Comparison of ENCODE assay signal across 8 cellular contexts in the genomic region with DNA sequence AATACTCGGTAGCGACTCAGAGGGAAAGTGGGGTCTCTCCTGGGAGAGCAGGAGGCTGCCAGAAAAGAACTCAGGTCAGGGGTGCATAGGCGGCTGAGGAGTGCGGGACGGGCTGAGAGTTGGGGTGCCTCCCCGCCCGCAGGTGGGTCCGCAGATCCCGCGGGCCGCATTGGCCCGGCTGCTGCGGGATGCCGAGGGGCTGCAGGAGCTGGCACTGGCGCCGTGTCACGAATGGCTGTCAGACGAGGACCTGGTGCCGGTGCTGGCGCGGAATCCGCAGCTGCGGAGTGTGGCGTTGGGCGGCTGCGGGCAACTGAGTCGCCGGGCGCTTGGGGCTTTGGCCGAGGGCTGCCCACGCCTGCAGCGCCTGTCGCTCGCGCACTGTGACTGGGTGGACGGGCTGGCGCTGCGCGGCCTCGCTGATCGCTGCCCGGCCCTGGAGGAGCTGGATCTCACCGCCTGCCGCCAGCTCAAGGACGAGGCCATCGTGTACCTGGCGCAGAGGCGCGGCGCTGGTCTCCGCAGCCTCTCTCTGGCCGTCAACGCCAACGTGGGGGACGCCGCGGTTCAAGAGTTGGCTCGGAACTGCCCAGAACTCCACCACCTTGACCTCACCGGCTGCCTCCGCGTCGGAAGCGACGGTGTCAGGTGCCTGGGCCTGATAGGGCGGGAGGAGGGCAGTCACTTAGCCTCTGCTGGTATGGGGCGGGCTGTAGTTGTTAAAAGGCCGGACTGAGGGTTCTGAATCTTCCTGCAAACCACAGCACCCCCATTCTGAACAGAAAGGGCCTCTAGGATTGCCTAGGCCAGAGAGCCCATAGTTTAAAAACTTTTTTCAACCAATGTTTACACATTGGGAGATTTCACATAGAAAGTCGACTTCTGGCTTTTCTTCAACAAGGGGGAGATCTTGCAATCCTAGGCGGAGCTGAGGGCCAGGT. TPM values are rescaled to one million over a fixed set of nuclear protein-coding genes. Genes with fewer than 3 reads are reported as not detected.
A peak's percentile ranks its signal among the peaks of the same experiment; 100 is the strongest.
DNase-seq lines count a peak whose midpoint lies in the region; ATAC-seq and TF ChIP-seq lines count a peak whose summit lies in the region.

No MANE protein-coding gene starts in this region.

- no peak overlapping the region for H3K27ac Mint-ChIP-seq in memory B cell

- H3K4me1 Mint-ChIP-seq in memory B cell, result peaks cover 21% of the 10 kb centered on the region

- H3K4me3 ChIP-seq in BE2C (ENCODE audit: low read depth, low read length), result peak overlapping the region; percentile 92
- peak overlapping the region; percentile 87 for H3K4me3 ChIP-seq in NT2/D1 (ENCODE audit: insufficient read length, low read depth)
- peak overlapping the region; percentile 86 for H3K4me3 ChIP-seq in choroid plexus epithelial cell (ENCODE audit: low read depth, low read length)
- H3K4me3 ChIP-seq in urinary bladder (ENCODE audit: low read depth, low read length), result peak overlapping the region; percentile 89

- H3K4me1 ChIP-seq in BE2C, result peaks cover 2% of the 10 kb centered on the region; the same call in 1 of the 2 replicates
- peaks cover 12% of the 10 kb centered on the region for H3K4me1 ChIP-seq in NT2/D1 (ENCODE audit: insufficient read depth, insufficient read length)
- H3K4me1 ChIP-seq in urinary bladder (ENCODE audit: insufficient read depth), result no peaks in the 10 kb centered on the region

- peaks cover 12% of the 10 kb centered on the region for H3K36me3 ChIP-seq in BE2C
- H3K36me3 ChIP-seq in NT2/D1 (ENCODE audit: insufficient read depth, insufficient read length, low read length), result peaks cover 23% of the 10 kb centered on the region
- no peaks in the 10 kb centered on the region for H3K36me3 ChIP-seq in urinary bladder (ENCODE audit: insufficient read depth)

- 2% methylated on average over 69 of the region's 69 CpGs for WGBS in urinary bladder

- peak overlapping the region; percentile 86 for H3K27ac ChIP-seq in urinary bladder (ENCODE audit: low read depth)

- peak; percentile 2 for ATAC-seq in GM21526 (IDR thresholded peaks at IDR 0.05; ENCODE audit: low FRiP score, unreplicated experiment)
- ATAC-seq in memory B cell (ENCODE audit: low read depth), result peak; percentile 3
- no peak for ATAC-seq in HG02981 (IDR thresholded peaks at IDR 0.05; ENCODE audit: unreplicated experiment)

- peaks cover 2% of the 10 kb centered on the region for H3K36me3 Mint-ChIP-seq in memory B cell

- H3K27me3 ChIP-seq in BE2C (no peaks in the 10 kb centered on the region), NT2/D1 (ENCODE audit: insufficient read depth, insufficient read length) (no peaks in the 10 kb centered on the region)

- H3K9me3 ChIP-seq in BE2C (no peaks in the 10 kb centered on the region), NT2/D1 (ENCODE audit: insufficient read depth, low read length) (no peaks in the 10 kb centered on the region)

- DNase-seq in BE2C (no peak), NT2/D1 (ENCODE audit: low read depth, low spot score) (no peak), choroid plexus epithelial cell (ENCODE audit: low read depth) (peak; percentile 24), memory B cell (ENCODE audit: low spot score in 2 of 2) (no peak), T-helper 9 cell (no peak)

- no peak for TF ChIP-seq CTCF in BE2C (IDR thresholded peaks at IDR 0.05; ENCODE audit: low read depth, low read length)
- TF ChIP-seq CTCF in choroid plexus epithelial cell (conservative IDR thresholded peaks at IDR 0.05; ENCODE audit: low read depth, low read length), result no peak

- peaks cover 15% of the 10 kb centered on the region for H3K27me3 Mint-ChIP-seq in memory B cell

- peak overlapping the region; percentile 97 for H3K4me3 Mint-ChIP-seq in memory B cell

- H3K9me3 Mint-ChIP-seq in memory B cell, result no peaks in the 10 kb centered on the region

- peak overlapping the region; percentile 91 for H3K9ac ChIP-seq in NT2/D1 (ENCODE audit: insufficient read length, low read depth)

RNA-seq across cellular contexts. Expression of a gene that starts 1.3 kb away (rescaled TPM):
- 164 TPM for polyA plus RNA-seq in BE2C (2012; ENCODE audit: insufficient read depth, insufficient read length, low read depth)
- total RNA-seq in urinary bladder, result 2.0 TPM
- polyA plus RNA-seq in urinary bladder, result 36.6 TPM

RNA-seq across cellular contexts. Expression of a gene that starts 3.3 kb away (rescaled TPM):
- polyA plus RNA-seq in BE2C (2012; ENCODE audit: insufficient read depth, insufficient read length, low read depth), result 177 TPM
- total RNA-seq in urinary bladder, result 38.4 TPM
- polyA plus RNA-seq in urinary bladder, result 276 TPM

RNA-seq across cellular contexts. Expression of a gene that starts 10.5 kb away (rescaled TPM):
- 128 TPM for polyA plus RNA-seq in BE2C (2012; ENCODE audit: insufficient read depth, insufficient read length, low read depth)
- total RNA-seq in urinary bladder, result 26.9 TPM
- polyA plus RNA-seq in urinary bladder, result 77.9 TPM

RNA-seq across cellular contexts. Expression of a gene that starts 26.4 kb away (rescaled TPM):
- polyA plus RNA-seq in BE2C (2012; ENCODE audit: insufficient read depth, insufficient read length, low read depth), result 13.1 TPM
- total RNA-seq in urinary bladder, result 11.3 TPM
- 30.8 TPM for polyA plus RNA-seq in urinary bladder

RNA-seq across cellular contexts. Expression of a gene that starts 29.4 kb away (rescaled TPM):
- polyA plus RNA-seq in BE2C (2012; ENCODE audit: insufficient read depth, insufficient read length, low read depth), result 1.0 TPM
- total RNA-seq in urinary bladder, result not detected
- 0.11 TPM for polyA plus RNA-seq in urinary bladder
